In the genomic region with DNA sequence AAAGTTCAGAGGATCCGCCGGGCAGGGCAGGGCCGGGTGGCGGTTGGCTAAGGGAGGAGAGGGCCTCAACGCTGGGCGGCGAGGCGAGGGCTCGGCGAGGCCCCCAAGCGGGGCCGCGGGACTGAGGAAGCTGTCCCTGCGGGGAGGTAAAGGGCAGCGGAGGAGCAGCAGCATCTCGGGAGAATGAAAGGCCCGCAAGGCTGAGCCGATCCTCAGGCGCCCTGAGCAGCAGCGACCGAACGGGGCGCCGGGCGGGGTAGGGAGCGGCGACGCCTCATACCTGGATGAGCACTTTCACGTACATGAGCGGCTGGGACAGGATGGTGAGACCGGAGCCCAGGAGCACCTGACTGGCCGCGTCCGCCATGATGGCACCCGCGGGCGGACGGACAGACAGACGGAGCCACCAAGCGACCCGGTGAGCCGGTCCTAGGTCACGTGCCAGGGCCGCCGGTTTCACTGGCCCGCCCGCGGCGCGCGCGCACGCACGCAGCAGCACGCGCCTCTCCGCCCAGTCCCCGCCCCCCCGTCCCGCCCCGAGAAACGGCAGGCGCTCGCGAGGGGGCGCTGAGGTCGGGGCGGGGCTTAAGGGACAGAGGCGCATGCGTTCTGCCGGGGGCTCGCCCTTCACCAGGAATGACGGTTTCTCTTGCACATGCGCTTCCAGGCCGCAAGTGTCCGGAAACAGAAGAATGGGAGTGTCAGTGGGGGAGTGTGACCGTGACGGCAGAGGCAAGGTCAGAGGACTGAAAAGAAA, we compare ENCODE assay signal across 8 cellular contexts. TPM values are rescaled to one million over a fixed set of nuclear protein-coding genes. Genes with fewer than 3 reads are reported as not detected.
A peak's percentile ranks its signal among the peaks of the same experiment; 100 is the strongest.
DNase-seq lines count a peak whose midpoint lies in the region; ATAC-seq and TF ChIP-seq lines count a peak whose summit lies in the region.

A gene (minus strand): TSS at position 461 of the 757 bp plus-strand sequence. CDS start 94 bp downstream, at position 367.

- H3K9me3 ChIP-seq in osteoblast (ENCODE audit: low read depth, low read length) = no peaks in the 10 kb centered on the region
- no peaks in the 10 kb centered on the region for H3K9me3 ChIP-seq in thoracic aorta

- no peaks in the 10 kb centered on the region for H3K27me3 ChIP-seq in osteoblast (ENCODE audit: insufficient read depth, low read length)
- H3K27me3 ChIP-seq in thoracic aorta (replicated peaks; ENCODE audit: insufficient read depth) = no peaks in the 10 kb centered on the region

- peaks cover 15 to 16% of the 10 kb centered on the region in 2 donors for H3K36me3 Mint-ChIP-seq in activated naive CD4-positive, alpha-beta T cell treated with anti-CD3 and anti-CD28 coated beads, Interleukin-2, amount 50 U/mL, for 72 hours

- peak within 1 kb of the TSS; percentile 98 for H3K4me2 ChIP-seq in osteoblast (ENCODE audit: insufficient read depth, low read length)

- no peaks in the 10 kb centered on the region for H3K9me3 Mint-ChIP-seq in activated naive CD4-positive, alpha-beta T cell treated with anti-CD3 and anti-CD28 coated beads, Interleukin-2, amount 50 U/mL, for 72 hours

- POLR2A ChIA-PET in GM10248 (lab: Yijun Ruan, JAX) = no interaction called here

- TF ChIP-seq CTCF in GM10248 (IDR thresholded peaks at IDR 0.05; ENCODE audit: control extremely low read depth, extremely low read depth, low read depth, missing control alignments) (peak; percentile 26), osteoblast (IDR thresholded peaks at IDR 0.05; ENCODE audit: extremely low read depth, low read depth, low read length) (no peak), thoracic aorta (IDR thresholded peaks at IDR 0.05) (no peak)

- peak within 1 kb of the TSS; percentile 97 for H2AFZ ChIP-seq in osteoblast (ENCODE audit: low read length)

- H3K4me3 ChIP-seq in osteoblast (ENCODE audit: insufficient read depth, low read length) (peak within 1 kb of the TSS; percentile 98), thoracic aorta (peak within 1 kb of the TSS; percentile 91)

- peak within 1 kb of the TSS; percentile 99 to 100 for H3K27ac Mint-ChIP-seq in activated naive CD4-positive, alpha-beta T cell treated with anti-CD3 and anti-CD28 coated beads, Interleukin-2, amount 50 U/mL, for 72 hours

- peaks cover 17% of the 10 kb centered on the region for H3K36me3 ChIP-seq in osteoblast (ENCODE audit: insufficient read depth, low read length)
- H3K36me3 ChIP-seq in thoracic aorta = peaks cover 4% of the 10 kb centered on the region

- peaks cover 39% of the 10 kb centered on the region for H3K79me2 ChIP-seq in osteoblast (ENCODE audit: insufficient read depth, low read length)

- H3K4me1 ChIP-seq in osteoblast (ENCODE audit: insufficient read depth, low read length) = peaks cover 12% of the 10 kb centered on the region
- H3K4me1 ChIP-seq in thoracic aorta (ENCODE audit: control insufficient read depth in 1 of 2, low read depth in 2 of 2) = peaks cover 14 to 26% of the 10 kb centered on the region in 2 donors

- DNase-seq in GM10248 (ENCODE audit: extremely low spot score) (peak; percentile 98), NCI-H1092 (lab: John Stamatoyannopoulos, UW) (peak; percentile 97), glomerular visceral epithelial cell (ENCODE audit: extremely low spot score) (peak; percentile 97), osteoblast (ENCODE audit: insufficient read length, low spot score, missing footprints) (peak; percentile 97), thoracic aorta (ENCODE audit: low spot score) (peak; percentile 83)
- peak; percentile 95 to 98 for DNase-seq in activated naive CD4-positive, alpha-beta T cell treated with anti-CD3 and anti-CD28 coated beads, Interleukin-2, amount 50 U/mL, for 72 hours (ENCODE audit: low spot score in 2 of 2)

- peak within 1 kb of the TSS; percentile 89 for H3K27ac ChIP-seq in osteoblast (ENCODE audit: low read depth, low read length)
- peak within 1 kb of the TSS; percentile 82 to 91 for H3K27ac ChIP-seq in thoracic aorta

- CTCF ChIA-PET in GM10248 (lab: Yijun Ruan, JAX) = no interaction called here

- ATAC-seq in HG02610 (IDR thresholded peaks at IDR 0.05; ENCODE audit: unreplicated experiment) (peak; percentile 90), SK-N-SH treated with all-trans-retinoic acid at 6 μM for 48 hours (peak; percentile 96), thoracic aorta (ENCODE audit: insufficient number of reproducible peaks, low FRiP score, low read depth) (peak; percentile 95)
- ATAC-seq in activated naive CD4-positive, alpha-beta T cell treated with anti-CD3 and anti-CD28 coated beads, Interleukin-2, amount 50 U/mL, for 72 hours = peak; percentile 91 to 93

- H4K20me1 ChIP-seq in osteoblast (ENCODE audit: insufficient read depth, low read length) = peaks cover 9% of the 10 kb centered on the region

TF ChIP-seq in SK-N-SH treated with all-trans-retinoic acid at 6 μM for 48 hours, 23 proteins besides CTCF, POLR2A, EP300 and RAD21:
- TF ChIP-seq ZNF8 (CRISPR knock-in tag; IDR thresholded peaks at IDR 0.05) (no peak), ZFP3 (CRISPR knock-in tag; IDR thresholded peaks at IDR 0.05) (no peak), ZC3H10 (CRISPR knock-in tag; IDR thresholded peaks at IDR 0.05) (no peak), RARB (CRISPR knock-in tag; IDR thresholded peaks at IDR 0.05) (no peak), OSR1 (CRISPR knock-in tag; IDR thresholded peaks at IDR 0.05) (no peak), ESRRG (CRISPR knock-in tag; IDR thresholded peaks at IDR 0.05) (no peak), GLIS3 (CRISPR knock-in tag; IDR thresholded peaks at IDR 0.05) (no peak), TCF4 (CRISPR knock-in tag; IDR thresholded peaks at IDR 0.05; ENCODE audit: borderline replicate concordance) (no peak)
- TF ChIP-seq, protein P1, sequence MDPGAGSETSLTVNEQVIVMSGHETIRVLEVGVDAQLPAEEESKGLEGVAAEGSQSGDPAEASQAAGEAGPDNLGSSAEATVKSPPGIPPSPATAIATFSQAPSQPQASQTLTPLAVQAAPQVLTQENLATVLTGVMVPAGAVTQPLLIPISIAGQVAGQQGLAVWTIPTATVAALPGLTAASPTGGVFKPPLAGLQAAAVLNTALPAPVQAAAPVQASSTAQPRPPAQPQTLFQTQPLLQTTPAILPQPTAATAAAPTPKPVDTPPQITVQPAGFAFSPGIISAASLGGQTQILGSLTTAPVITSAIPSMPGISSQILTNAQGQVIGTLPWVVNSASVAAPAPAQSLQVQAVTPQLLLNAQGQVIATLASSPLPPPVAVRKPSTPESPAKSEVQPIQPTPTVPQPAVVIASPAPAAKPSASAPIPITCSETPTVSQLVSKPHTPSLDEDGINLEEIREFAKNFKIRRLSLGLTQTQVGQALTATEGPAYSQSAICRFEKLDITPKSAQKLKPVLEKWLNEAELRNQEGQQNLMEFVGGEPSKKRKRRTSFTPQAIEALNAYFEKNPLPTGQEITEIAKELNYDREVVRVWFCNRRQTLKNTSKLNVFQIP (CRISPR knock-in tag; IDR thresholded peaks at IDR 0.05; ENCODE audit: borderline replicate concordance, low read depth) = no peak

RNA-seq across cellular contexts. Expression of the gene that starts here (rescaled TPM):
- total RNA-seq in activated naive CD4-positive, alpha-beta T cell treated with anti-CD3 and anti-CD28 coated beads, Interleukin-2, amount 50 U/mL, for 72 hours = 100 to 1,000 TPM; 103 to 134 TPM
- total RNA-seq in osteoblast = 69.5 and 74.9 TPM in 2 replicates
- total RNA-seq in thoracic aorta = 10 to 100 TPM; 21.9 to 47.8 TPM

Comparison
In these comparisons a context has a peak if more than half of its experiments do, and no peak if none do; other contexts are left out.
1. Peak in every context shown above with its lines: DNase-seq, ATAC-seq, H3K4me3 ChIP-seq and H3K27ac ChIP-seq.